ENCODE assay signal across 11 cellular contexts in the genomic region with DNA sequence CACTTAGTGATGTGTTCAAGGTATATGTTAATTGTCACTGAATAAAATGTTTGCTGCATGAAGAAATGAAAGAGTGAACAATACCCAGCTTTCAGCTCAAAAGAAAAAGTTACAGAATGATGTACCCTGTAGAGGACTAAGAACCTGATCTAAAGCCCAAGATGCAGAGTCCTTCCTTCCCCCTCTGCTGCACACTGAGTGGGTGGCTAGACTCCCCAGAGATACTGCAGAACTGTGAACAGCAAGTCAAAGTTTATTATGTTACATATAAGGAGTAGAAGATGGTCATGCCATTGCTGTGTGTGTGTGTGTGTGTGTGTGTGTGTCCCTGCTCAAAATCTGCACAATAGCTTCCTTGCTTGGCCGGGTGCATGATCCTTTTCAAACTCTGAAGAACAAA.
"Had no signal": no experiment of that assay in that cellular context is flagged by ENCODE, and none has a peak within 500 bp of the region (broad histone marks: within the 10 kb centered on the region; RNA-seq: fewer than 3 reads in every experiment).

No MANE protein-coding gene starts in this region.

- FAIRE-seq: H1, H54 had no signal

- H3K4me1 Mint-ChIP-seq: GM23338 had no signal

- H3K27ac ChIP-seq: GM23248 had no signal

- H3K4me3 Mint-ChIP-seq: GM23338, H9, HFFc6 had no signal

- DNase-seq: GM23248, GOT3, H7, H9, HCEC 1CT, HFFc6 had no signal

- H3K9me3 ChIP-seq: HAP-1 had no signal

- H3K4me1 ChIP-seq: HAP-1 had no signal

- H3K4me3 ChIP-seq: GM23248, GM23338, HAP-1 had no signal

- H3K27ac Mint-ChIP-seq: GM23338, H9, HFFc6 had no signal

- H3K4me2 ChIP-seq: GM23338 had no signal

- ATAC-seq: GM23338, HCT116 had no signal

- H3K36me3 ChIP-seq: HAP-1 had no signal

- H3K9ac ChIP-seq: GM23248 had no signal
